14 cellular contexts compared by ENCODE assay signal in the genomic region with DNA sequence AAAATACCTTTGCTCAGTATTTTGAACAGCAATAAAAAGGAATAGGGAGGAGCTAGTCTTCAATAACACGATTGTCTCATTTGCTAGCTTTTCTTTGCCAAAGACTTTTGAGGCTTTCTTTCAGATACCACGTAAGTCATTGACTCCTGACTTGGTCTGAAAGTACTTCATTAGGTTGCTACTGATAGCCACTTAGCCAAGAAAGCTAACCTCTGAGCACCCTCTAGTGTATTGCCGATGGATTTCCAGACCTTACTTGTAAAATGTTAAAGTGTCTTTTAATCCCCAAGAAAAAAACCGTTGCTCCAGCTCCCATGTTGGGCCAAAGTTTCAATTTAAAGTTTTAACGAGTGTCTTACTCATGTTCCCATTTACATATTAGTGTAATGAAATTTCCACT.
DNase-seq lines count a peak whose midpoint lies in the region; ATAC-seq and TF ChIP-seq lines count a peak whose summit lies in the region.
"Had no signal": no experiment of that assay in that cellular context is flagged by ENCODE, and none has a peak within 500 bp of the region (broad histone marks: within the 10 kb centered on the region; RNA-seq: fewer than 3 reads in every experiment).

No MANE protein-coding gene starts in this region.

- TF ChIP-seq EP300 in suprapubic skin (IDR thresholded peaks at IDR 0.05) = no peak

- H3K9me3 ChIP-seq in endodermal cell (ENCODE audit: control insufficient read depth, low read length) (no peaks in the 10 kb centered on the region), suprapubic skin (no peaks in the 10 kb centered on the region)

- no peaks in the 10 kb centered on the region for H3K27me3 ChIP-seq in endodermal cell (ENCODE audit: control insufficient read depth, insufficient read depth, low read length, poor library complexity, severe bottlenecking)
- no peaks in the 10 kb centered on the region for H3K27me3 ChIP-seq in suprapubic skin

- peak; percentile 47 for TF ChIP-seq CTCF in endodermal cell (conservative IDR thresholded peaks at IDR 0.05)
- TF ChIP-seq CTCF in suprapubic skin (IDR thresholded peaks at IDR 0.05) = no peak

- H3K36me3 ChIP-seq in endodermal cell (ENCODE audit: control insufficient read depth, insufficient read depth, low read length) (no peaks in the 10 kb centered on the region), suprapubic skin (no peaks in the 10 kb centered on the region)

- ATAC-seq in GM18511 (IDR thresholded peaks at IDR 0.05; ENCODE audit: unreplicated experiment) = no peak
- no peak for ATAC-seq in GM21576 (IDR thresholded peaks at IDR 0.05; ENCODE audit: unreplicated experiment)

- DNase-seq in NCI-H82 (lab: John Stamatoyannopoulos, UW) = peak; percentile 15
- DNase-seq in NCI-H82 treated with DMSO at 0.1 percent for 48 hours (lab: John Stamatoyannopoulos, UW; ENCODE audit: unreplicated experiment) = no peak
- peak; percentile 7 for DNase-seq in NCI-H69 (lab: John Stamatoyannopoulos, UW)
- no peak for DNase-seq in endodermal cell
- DNase-seq in suprapubic skin (ENCODE audit: low spot score in 2 of 2) = no peak
- no peak for DNase-seq in nucleus accumbens (lab: John Stamatoyannopoulos, UW)
- DNase-seq: anterior cingulate cortex, COR-L47, NCI-H1048, NCI-H345 had no signal

- H3K4me3 ChIP-seq in endodermal cell (ENCODE audit: low read length) (no peak overlapping the region), suprapubic skin (peak overlapping the region; percentile 24)
- H3K4me3 ChIP-seq: skin epidermis had no signal

- H3K9me3 Mint-ChIP-seq in endodermal cell = no peaks in the 10 kb centered on the region
- H3K9me3 Mint-ChIP-seq: stimulated activated naive CD8-positive, alpha-beta T cell treated with anti-CD3 and anti-CD28 coated beads, Interleukin-15, Interleukin-2, amounts not matched to agents 100 ng/mL and 50 ng/mL, for 24 hours had no signal

- H3K9ac ChIP-seq in endodermal cell (ENCODE audit: extremely low read depth, low read length, poor library complexity, severe bottlenecking) = no peak overlapping the region

- H3K27ac ChIP-seq in endodermal cell (ENCODE audit: low read depth, low read length) (no peak overlapping the region), suprapubic skin (peak overlapping the region; percentile 39)

- H3K27me3 Mint-ChIP-seq in endodermal cell (ENCODE audit: insufficient read depth) = no peaks in the 10 kb centered on the region
- H3K27me3 Mint-ChIP-seq: stimulated activated naive CD8-positive, alpha-beta T cell treated with anti-CD3 and anti-CD28 coated beads, Interleukin-15, Interleukin-2, amounts not matched to agents 100 ng/mL and 50 ng/mL, for 24 hours had no signal

- peaks cover 42% of the 10 kb centered on the region for H3K4me1 Mint-ChIP-seq in endodermal cell

- peaks cover 4% of the 10 kb centered on the region for H3K4me1 ChIP-seq in endodermal cell (ENCODE audit: control insufficient read depth, insufficient read depth, low read length)
- peaks cover 25% of the 10 kb centered on the region for H3K4me1 ChIP-seq in suprapubic skin

- 69 to 70% methylated on average over 4 to 5 of the region's 5 CpGs for WGBS in endodermal cell (ENCODE audit: insufficient coverage in 1 of 2, insufficient read length in 1 of 2), 2 experiments
- WGBS in suprapubic skin = 52% methylated on average over 5 of the region's 5 CpGs

- H3K27ac Mint-ChIP-seq in endodermal cell = no peak overlapping the region
- H3K27ac Mint-ChIP-seq: stimulated activated naive CD8-positive, alpha-beta T cell treated with anti-CD3 and anti-CD28 coated beads, Interleukin-15, Interleukin-2, amounts not matched to agents 100 ng/mL and 50 ng/mL, for 24 hours had no signal

- H3K4me3 Mint-ChIP-seq in endodermal cell = no peak overlapping the region
- H3K4me3 Mint-ChIP-seq: stimulated activated naive CD8-positive, alpha-beta T cell treated with anti-CD3 and anti-CD28 coated beads, Interleukin-15, Interleukin-2, amounts not matched to agents 100 ng/mL and 50 ng/mL, for 24 hours had no signal

- no peaks in the 10 kb centered on the region for H3K36me3 Mint-ChIP-seq in endodermal cell (ENCODE audit: low read depth)

- no peak for TF ChIP-seq POLR2A in suprapubic skin (IDR thresholded peaks at IDR 0.05)

Comparison
In these comparisons a context has a peak if more than half of its experiments do, and no peak if none do; other contexts are left out.
1. DNase-seq: peak in NCI-H82 (single experiment) and NCI-H69 (single experiment); none in NCI-H82 treated with DMSO at 0.1 percent for 48 hours (single experiment), endodermal cell (single experiment), suprapubic skin (0 of 2) and nucleus accumbens (0 of 56).